ENCODE assay signal across 27 cellular contexts in the genomic region with DNA sequence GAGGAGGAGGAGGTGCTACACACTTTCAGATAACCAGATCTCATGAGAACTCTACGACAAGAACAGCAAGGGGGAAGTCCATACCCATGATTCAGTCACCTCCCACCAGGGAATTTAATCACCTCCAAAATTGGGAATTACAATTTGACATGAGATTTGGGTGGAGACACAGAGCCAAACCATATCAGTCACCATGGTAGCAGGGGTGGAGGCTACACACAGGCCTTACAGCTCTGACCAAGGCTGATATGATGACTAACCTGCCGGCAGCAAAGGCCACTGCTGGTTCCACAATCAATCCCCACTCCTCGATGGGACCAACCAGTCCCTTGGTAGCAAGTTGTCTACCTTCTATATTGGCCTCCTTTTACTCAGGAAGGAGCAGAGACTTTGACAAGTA. TPM values are rescaled to one million over a fixed set of nuclear protein-coding genes. Genes with fewer than 3 reads are reported as not detected.
"Had no signal": no experiment of that assay in that cellular context is flagged by ENCODE, and none has a peak within 500 bp of the region (broad histone marks: within the 10 kb centered on the region; RNA-seq: fewer than 3 reads in every experiment).

No MANE protein-coding gene starts in this region.

- H3K27ac Mint-ChIP-seq: activated B cell treated with CpG ODN at 0.5 μM for 24 hours; activated CD4-positive, alpha-beta T cell treated with anti-CD3 and anti-CD28 coated beads for 36 hours; activated naive CD8-positive, alpha-beta T cell; activated T-helper 2 cell treated with anti-CD3 and anti-CD28 coated beads, Interferon-gamma antibody, Interleukin-2, Interleukin-4, amounts not matched to agents 10 μg/mL and 5 μg/mL and 100 μg/mL, durations not matched to agents 14 hours and 24 hours and 36 hours; endodermal cell; natural killer cell treated with Interleukin-12 subunit alpha and Interleukin-12 subunit beta and Interleukin-15 and Interleukin-18, amount 100 ng/mL, for 72 hours had no signal

- H3K27me3 ChIP-seq: adrenal gland, heart right ventricle, thyroid gland, upper lobe of right lung had no signal

- DNase-seq: activated B cell treated with CpG ODN at 0.5 μM for 24 hours; activated CD4-positive, alpha-beta T cell treated with anti-CD3 and anti-CD28 coated beads for 36 hours; activated CD4-positive, alpha-beta T cell treated with anti-CD3 and anti-CD28 coated beads, Interleukin-2, amount 50 U/mL, for 4 hours; activated CD8-positive, alpha-beta memory T cell treated with anti-CD3 and anti-CD28 coated beads, Interleukin-2, amount 50 U/mL, for 48 hours; activated naive CD4-positive, alpha-beta T cell; activated T-cell treated with anti-CD3 and anti-CD28 coated beads, Interleukin-2, amount 50 U/mL, for 4 hours; adrenal gland; cerebellar nuclear complex; endodermal cell; foreskin fibroblast; heart right ventricle; stimulated activated CD4-positive, alpha-beta T cell treated with anti-CD3 and anti-CD28 coated beads, Interleukin-2, amount 100 ng/mL, for 48 hours; stimulated activated CD8-positive, alpha-beta memory T cell treated with anti-CD3 and anti-CD28 coated beads, Interleukin-4, amount 100 ng/mL, for 48 hours; stimulated activated naive CD4-positive, alpha-beta T cell; substantia nigra; T-helper 9 cell; thyroid gland; upper lobe of right lung had no signal

- H3K4me1 ChIP-seq: adrenal gland, thyroid gland, upper lobe of right lung had no signal

- H3K27ac ChIP-seq: adrenal gland, epithelial cell of prostate, heart right ventricle, thyroid gland, upper lobe of right lung had no signal

- H3K4me1 Mint-ChIP-seq: activated B cell treated with CpG ODN at 0.5 μM for 24 hours; activated CD4-positive, alpha-beta T cell treated with anti-CD3 and anti-CD28 coated beads for 36 hours had no signal

- H3K36me3 ChIP-seq: adrenal gland, heart right ventricle, thyroid gland, upper lobe of right lung had no signal

- H3K9me3 ChIP-seq: adrenal gland, heart right ventricle, thyroid gland, upper lobe of right lung had no signal

- H3K4me3 ChIP-seq: adrenal gland, coronary artery, heart right ventricle, lung, thyroid gland, upper lobe of right lung had no signal

- H3K36me3 Mint-ChIP-seq: activated naive CD8-positive, alpha-beta T cell; natural killer cell treated with Interleukin-12 subunit alpha and Interleukin-12 subunit beta and Interleukin-15 and Interleukin-18, amount 100 ng/mL, for 72 hours had no signal

- H3K4me3 Mint-ChIP-seq: activated B cell treated with CpG ODN at 0.5 μM for 24 hours; activated CD4-positive, alpha-beta T cell treated with anti-CD3 and anti-CD28 coated beads for 36 hours; activated naive CD8-positive, alpha-beta T cell; activated T-cell treated with anti-CD3 and anti-CD28 coated beads, Interleukin-2, amount 50 U/mL, for 4 hours; endodermal cell; natural killer cell treated with Interleukin-12 subunit alpha and Interleukin-12 subunit beta and Interleukin-15 and Interleukin-18, amount 100 ng/mL, for 72 hours had no signal

- H3K27me3 Mint-ChIP-seq: activated B cell treated with CpG ODN at 0.5 μM for 24 hours, progenitor cell of endocrine pancreas had no signal

- H3K9me3 Mint-ChIP-seq: activated T-cell treated with anti-CD3 and anti-CD28 coated beads, Interleukin-2, amount 50 U/mL, for 4 hours; activated T-helper 2 cell treated with anti-CD3 and anti-CD28 coated beads, Interferon-gamma antibody, Interleukin-2, Interleukin-4, amounts not matched to agents 10 μg/mL and 5 μg/mL and 100 μg/mL, durations not matched to agents 14 hours and 24 hours and 36 hours; endodermal cell; natural killer cell treated with Interleukin-12 subunit alpha and Interleukin-12 subunit beta and Interleukin-15 and Interleukin-18, amount 100 ng/mL, for 72 hours had no signal

RNA-seq across cellular contexts. Expression of a gene that starts 13.6 kb away (rescaled TPM):
- total RNA-seq: activated B cell treated with CpG ODN at 0.5 μM for 24 hours; activated CD4-positive, alpha-beta T cell treated with anti-CD3 and anti-CD28 coated beads for 36 hours; activated CD8-positive, alpha-beta memory T cell treated with anti-CD3 and anti-CD28 coated beads for 36 hours; activated T-cell treated with anti-CD3 and anti-CD28 coated beads, Interleukin-2, amount 50 U/mL, for 4 hours; activated T-helper 2 cell treated with anti-CD3 and anti-CD28 coated beads, Interferon-gamma antibody, Interleukin-2, Interleukin-4, amounts not matched to agents 10 μg/mL and 5 μg/mL and 100 μg/mL, durations not matched to agents 14 hours and 24 hours and 36 hours; natural killer cell treated with Interleukin-12 subunit alpha and Interleukin-12 subunit beta and Interleukin-15 and Interleukin-18, amount 100 ng/mL, for 72 hours; T-helper 1 cell treated with Interleukin-12 subunit alpha and Interleukin-12 subunit beta and Interleukin-4 antibody, amounts not matched to agents 30 ng/mL and 1 ng/mL, for 36 hours had no signal
